In genomic region chr4:186170966-186171365, GRCh38 we compare ENCODE assay signal across 22 cellular contexts. TPM values are rescaled to one million over a fixed set of nuclear protein-coding genes. Genes with fewer than 3 reads are reported as not detected.
DNase-seq lines count a peak whose midpoint lies in the region; ATAC-seq, FAIRE-seq and TF ChIP-seq lines count a peak whose summit lies in the region.
"Had no signal": no experiment of that assay in that cellular context is flagged by ENCODE, and none has a peak within 500 bp of the region (broad histone marks: within the 10 kb centered on the region; RNA-seq: fewer than 3 reads in every experiment).

No MANE protein-coding gene starts in this region.

- H3K9ac ChIP-seq in BLaER1 (no peak overlapping the region), K562 (ENCODE audit: insufficient read depth in 1 of 2, low read depth in 2 of 2, low read length in 2 of 2) (no peak overlapping the region)
- H3K9ac ChIP-seq: GM23248, KMS-11 had no signal

- 3% methylated on average over 13 of the region's 13 CpGs for WGBS in K562 (ENCODE audit: insufficient coverage, low coverage, missing lambda C conversion rate)

- H3K27me3 ChIP-seq in BLaER1: no peaks in the 10 kb centered on the region
- peaks cover 34 to 55% of the 10 kb centered on the region in 2 experiments for H3K27me3 ChIP-seq in K562 (ENCODE audit: control insufficient read depth in 2 of 2, insufficient read depth in 2 of 2, low read length in 2 of 2)
- no peaks in the 10 kb centered on the region for H3K27me3 ChIP-seq in breast epithelium

- TF ChIP-seq RAD21 in K562 (CRISPR knock-in tag; conservative IDR thresholded peaks at IDR 0.05 in 1 of 2, IDR thresholded peaks at IDR 0.05 in 1 of 2): no peak

- TF ChIP-seq POLR2A in K562 (conservative IDR thresholded peaks at IDR 0.05) (no peak), breast epithelium (IDR thresholded peaks at IDR 0.05) (no peak)

- no peaks in the 10 kb centered on the region for H3K79me2 ChIP-seq in K562 (ENCODE audit: control insufficient read depth, insufficient read depth, low read length)

- H3K4me1 Mint-ChIP-seq in neural crest cell (no peaks in the 10 kb centered on the region), T-helper 17 cell (peaks cover 5% of the 10 kb centered on the region)
- H3K4me1 Mint-ChIP-seq: CD14-positive monocyte had no signal

- no peaks in the 10 kb centered on the region for H3K9me1 ChIP-seq in K562 (ENCODE audit: control insufficient read depth, insufficient read depth, low read length)

- no peaks in the 10 kb centered on the region for H3K36me3 Mint-ChIP-seq in neural crest cell (ENCODE audit: low read depth)
- H3K36me3 Mint-ChIP-seq in T-helper 17 cell (ENCODE audit: low read depth): peaks cover 6% of the 10 kb centered on the region
- H3K36me3 Mint-ChIP-seq: CD14-positive monocyte; CD8-positive, alpha-beta T cell had no signal

- H3K4me3 Mint-ChIP-seq in neural crest cell (no peak overlapping the region), T-helper 17 cell (no peak overlapping the region)
- H3K4me3 Mint-ChIP-seq: CD14-positive monocyte; CD8-positive, alpha-beta T cell; H9 had no signal

- H3K27me3 Mint-ChIP-seq in neural crest cell (ENCODE audit: low read depth) (no peaks in the 10 kb centered on the region), T-helper 17 cell (peaks cover 7% of the 10 kb centered on the region)

- in situ Hi-C loops in K562 (cut with MboI): no loop called here

- no peaks in the 10 kb centered on the region for H3K9me3 Mint-ChIP-seq in neural crest cell
- H3K9me3 Mint-ChIP-seq: CD14-positive monocyte; CD8-positive, alpha-beta T cell had no signal

- intact Hi-C loops in K562 (cut with micrococcal nuclease) (no loop called here), breast epithelium (cut with DNase I; ENCODE audit: low total_unique reads) (no loop called here)

- no TSS peak for BruUV-seq in K562 (replicated peaks; lab: Mats Ljungman, UMichigan)

- H3K9me3 ChIP-seq in BLaER1 (no peaks in the 10 kb centered on the region), K562 (replicated peaks; ENCODE audit: control insufficient read depth, insufficient read depth, low read depth, low read length) (no peaks in the 10 kb centered on the region), T-helper 17 cell (ENCODE audit: control insufficient read depth, low read length, poor library complexity, severe bottlenecking) (no peaks in the 10 kb centered on the region), breast epithelium (no peaks in the 10 kb centered on the region)

- CTCF ChIA-PET in K562 (lab: Yijun Ruan, JAX; ENCODE audit: low intra/inter-chr PET ratio): no interaction called here

- no peak overlapping the region for H3K27ac ChIP-seq in BLaER1
- no peak overlapping the region for H3K27ac ChIP-seq in K562 (ENCODE audit: extremely low read depth, low read depth, low read length)
- H3K27ac ChIP-seq in breast epithelium: no peak overlapping the region
- H3K27ac ChIP-seq: GM23248, KMS-11 had no signal

- H4K20me1 ChIP-seq in BLaER1 (no peaks in the 10 kb centered on the region), K562 (replicated peaks; ENCODE audit: control insufficient read depth, insufficient read depth, low read length) (no peaks in the 10 kb centered on the region)

- DNase-seq in HT1080 (ENCODE audit: low read depth) (peak; percentile 32), K562 (ENCODE audit: extremely low read depth in 1 of 4, low spot score in 3 of 4) (peak in 1 of 4 experiments; percentile 8), neural crest cell (ENCODE audit: low read depth, low spot score) (no peak), GM19240 (ENCODE audit: insufficient read length, low spot score) (no peak), frontal cortex (ENCODE audit: low spot score in 2 of 2) (no peak), T-helper 17 cell (no peak), breast epithelium (ENCODE audit: low spot score in 2 of 2) (no peak)
- DNase-seq: ACHN; AML-193; Calu3; CD8-positive, alpha-beta T cell; DMS79 treated with DMSO at 0.1 percent for 48 hours; EL; GM23248; H9 had no signal

- TF ChIP-seq CTCF in K562 (IDR thresholded peaks at IDR 0.05 in 2 of 3, conservative IDR thresholded peaks at IDR 0.05 in 1 of 3; ENCODE audit: insufficient read depth in 2 of 3, low read depth in 1 of 3, low read length in 3 of 3): no peak
- TF ChIP-seq CTCF in neural crest cell (conservative IDR thresholded peaks at IDR 0.05): no peak
- no peak for TF ChIP-seq CTCF in breast epithelium (IDR thresholded peaks at IDR 0.05)

- no peak for ATAC-seq in K562
- ATAC-seq in T-helper 17 cell: no peak
- ATAC-seq: CD8-positive, alpha-beta T cell; GM12878 had no signal

- peak overlapping the region; percentile 20 for H3K27ac Mint-ChIP-seq in neural crest cell (ENCODE audit: unreplicated experiment)
- H3K27ac Mint-ChIP-seq in T-helper 17 cell: no peak overlapping the region
- H3K27ac Mint-ChIP-seq: CD8-positive, alpha-beta T cell; H9 had no signal

- H3K36me3 ChIP-seq in BLaER1 (no peaks in the 10 kb centered on the region), K562 (ENCODE audit: control insufficient read depth, insufficient read depth, low read length) (no peaks in the 10 kb centered on the region), breast epithelium (no peaks in the 10 kb centered on the region)

- no peak for TF ChIP-seq EP300 in K562 (IDR thresholded peaks at IDR 0.05; ENCODE audit: low read length)

- POLR2A ChIA-PET in K562 (lab: Yijun Ruan, JAX): interaction anchor here (0.5 to 0.6 kb wide), 3 partner anchors 102 to 1152 kb away, joined by 3 read pairs; partner anchors contain the start of gene TLR3

- H3K4me1 ChIP-seq in BLaER1: peaks cover 24% of the 10 kb centered on the region
- H3K4me1 ChIP-seq in K562 (replicated peaks in 1 of 2; ENCODE audit: control insufficient read depth in 2 of 2, insufficient read depth in 2 of 2, low read length in 2 of 2): peaks cover 0 to 2% of the 10 kb centered on the region in 2 experiments; a peak in 2 of 5 replicates
- H3K4me1 ChIP-seq in breast epithelium: no peaks in the 10 kb centered on the region

- H3K4me2 ChIP-seq in BLaER1 (peak overlapping the region; percentile 69), K562 (ENCODE audit: insufficient read depth, low read length) (no peak overlapping the region)
- H3K4me2 ChIP-seq: KMS-11 had no signal

- FAIRE-seq in K562 (lab: Jason Lieb, UNC): no peak
- no peak for FAIRE-seq in frontal cortex (lab: Jason Lieb, UNC)
- FAIRE-seq: GM12878 had no signal

- H2AFZ ChIP-seq in K562 (ENCODE audit: low read depth, low read length): no peak overlapping the region
- H2AFZ ChIP-seq: GM23248 had no signal

- H3K4me3 ChIP-seq in BLaER1 (no peak overlapping the region), K562 (no peak overlapping the region), breast epithelium (no peak overlapping the region)
- H3K4me3 ChIP-seq: GM12878, GM23248 had no signal

TF ChIP-seq in K562, 482 proteins besides CTCF, POLR2A, EP300 and RAD21 (continues in another document):
- peak; percentile 37 for TF ChIP-seq EGR1 (conservative IDR thresholded peaks at IDR 0.05)

RNA-seq across cellular contexts. Expression of gene CYP4V2, which starts 20.4 kb away (rescaled TPM):
- 3.1 and 5.2 TPM in 2 replicates for total RNA-seq in HT1080 (2014; rRNA removed; shearing (Covaris generic))
- 2.6 TPM in 2 replicates for polyA plus RNA-seq in HT1080 (2015; cell fraction: cytosol; rRNA removed)
- polyA plus RNA-seq in HT1080 (2015; cell fraction: nucleus; rRNA removed): 1.1 and 2.3 TPM in 2 replicates
- total RNA-seq in K562 (2011; cell fraction: chromatin; rRNA removed; ENCODE audit: low replicate concordance): 2.2 and 4.2 TPM in 2 replicates
- 2.5 and 3.0 TPM in 2 replicates for total RNA-seq in K562 (2011; cell fraction: nucleolus; rRNA removed)
- total RNA-seq in K562 (2011; cell fraction: nucleoplasm; rRNA removed): 3.0 and 5.1 TPM in 2 replicates
- total RNA-seq in K562 (2014; rRNA removed) (3.3 and 4.5 TPM in 2 replicates), K562 (2014; rRNA removed; fragmentation: Illumina TruSeq; extraction: Trizol) (4.8 and 5.4 TPM in 2 replicates), K562 (2015; rRNA removed; fragmentation: Illumina TruSeq; extraction: Trizol) (7.2 and 8.3 TPM in 2 replicates), K562 (2021) (3.6 and 4.5 TPM in 2 replicates), neural crest cell (6.4 and 7.1 TPM in 2 replicates), frontal cortex (7.3 TPM), T-helper 17 cell (10 to 100 TPM; 20.9 to 21.0 TPM), breast epithelium (10 to 100 TPM; 28.2 to 40.8 (median 36.6) TPM)
- polyA plus RNA-seq in K562 (2011; rRNA removed) (0.64 and 2.6 TPM in 2 replicates), K562 (2014; fragmentation: Illumina TruSeq; extraction: Trizol) (3.3 and 3.9 TPM in 2 replicates), K562 (2014; fragmentation: Nextera tagmentation; extraction: Ambion mirVana) (1 to 10 TPM; 1.1 TPM), K562 (2014; rRNA removed) (5.2 and 5.3 TPM in 2 replicates)
- polyA plus RNA-seq in K562 (2011; cell fraction: cytosol; rRNA removed): 1.0 and 1.8 TPM in 2 replicates
- 1.1 and 2.9 TPM in 2 replicates for polyA plus RNA-seq in K562 (2011; cell fraction: nucleus; rRNA removed)
- 4.3 and 12.5 TPM in 2 replicates for polyA plus RNA-seq in K562 (2012)
- polyA minus RNA-seq in K562 (2011; rRNA and poly(A)+ RNA removed): 1.7 and 2.2 TPM in 2 replicates
- 1.4 TPM in 1 of 2 replicates, not detected in the other for polyA minus RNA-seq in K562 (2011; cell fraction: cytosol; rRNA and poly(A)+ RNA removed)
- 2.1 and 3.5 TPM in 2 replicates for polyA minus RNA-seq in K562 (2011; cell fraction: nucleus; rRNA and poly(A)+ RNA removed)

RNA-seq across cellular contexts. Expression of gene KLKB1, which starts 56.3 kb away (rescaled TPM):
- total RNA-seq in HT1080 (2014; rRNA removed; shearing (Covaris generic)): not detected in 2 replicates
- polyA plus RNA-seq in HT1080 (2015; cell fraction: cytosol; rRNA removed): not detected in 2 replicates
- not detected in 2 replicates for polyA plus RNA-seq in HT1080 (2015; cell fraction: nucleus; rRNA removed)
- total RNA-seq in K562 (2011; cell fraction: chromatin; rRNA removed; ENCODE audit: low replicate concordance): not detected in 2 replicates
- total RNA-seq in K562 (2011; cell fraction: nucleolus; rRNA removed): not detected in 2 replicates
- not detected in 2 replicates for total RNA-seq in K562 (2011; cell fraction: nucleoplasm; rRNA removed)
- 0.27 TPM in 1 of 2 replicates, not detected in the other for total RNA-seq in K562 (2014; rRNA removed)
- not detected in 2 replicates for total RNA-seq in K562 (2014; rRNA removed; fragmentation: Illumina TruSeq; extraction: Trizol)
- not detected in 2 replicates for total RNA-seq in K562 (2015; rRNA removed; fragmentation: Illumina TruSeq; extraction: Trizol)
- not detected in 2 replicates for total RNA-seq in K562 (2021)
- not detected in 2 replicates for polyA plus RNA-seq in K562 (2011; rRNA removed)
- not detected in 2 replicates for polyA plus RNA-seq in K562 (2011; cell fraction: cytosol; rRNA removed)
- not detected in 2 replicates for polyA plus RNA-seq in K562 (2011; cell fraction: nucleus; rRNA removed)
- not detected in 2 replicates for polyA plus RNA-seq in K562 (2012)
- polyA plus RNA-seq in K562 (2014; fragmentation: Illumina TruSeq; extraction: Trizol): not detected in 2 replicates
- not detected for polyA plus RNA-seq in K562 (2014; fragmentation: Nextera tagmentation; extraction: Ambion mirVana)
- polyA plus RNA-seq in K562 (2014; rRNA removed): not detected in 2 replicates
- not detected in 2 replicates for polyA minus RNA-seq in K562 (2011; rRNA and poly(A)+ RNA removed)
- polyA minus RNA-seq in K562 (2011; cell fraction: cytosol; rRNA and poly(A)+ RNA removed): not detected in 2 replicates
- not detected in 2 replicates for polyA minus RNA-seq in K562 (2011; cell fraction: nucleus; rRNA and poly(A)+ RNA removed)
- 0.36 and 0.49 TPM in 2 replicates for total RNA-seq in neural crest cell
- total RNA-seq in frontal cortex: 0.82 TPM
- 1 to 10 TPM in 1 of 2 donors, under 1 TPM in 1; 0.52 to 1.5 TPM for total RNA-seq in T-helper 17 cell
- total RNA-seq in breast epithelium: 1 to 10 TPM in 1 of 3 donors, under 1 TPM in 2; 0.33 to 1.2 (median 0.96) TPM
- total RNA-seq: A172, G401, GM12878, GM23248 had no signal
- polyA plus RNA-seq: BJ, CD14-positive monocyte, GM23248 had no signal
